ENCODE assay signal across 16 cellular contexts in genomic region chr2:156695595-156695994, GRCh38.
A peak's percentile ranks its signal among the peaks of the same experiment; 100 is the strongest.
DNase-seq lines count a peak whose midpoint lies in the region; TF ChIP-seq lines count a peak whose summit lies in the region.
"Had no signal": no experiment of that assay in that cellular context is flagged by ENCODE, and none has a peak within 500 bp of the region (broad histone marks: within the 10 kb centered on the region; RNA-seq: fewer than 3 reads in every experiment).

No MANE protein-coding gene starts in this region.

- no peaks in the 10 kb centered on the region for H3K9me3 ChIP-seq in OCI-LY7 (ENCODE audit: low read length)
- H3K9me3 ChIP-seq in endocrine pancreas (ENCODE audit: control insufficient read depth, low read length) = no peaks in the 10 kb centered on the region
- no peaks in the 10 kb centered on the region for H3K9me3 ChIP-seq in colonic mucosa
- H3K9me3 ChIP-seq in testis = no peaks in the 10 kb centered on the region
- H3K9me3 ChIP-seq: BLaER1 treated with 17β-estradiol and CSF1 and Interleukin-3, amounts not matched to agents 10 nM and 100 nM; HAP-1 had no signal

- no peak overlapping the region for H2BK5ac ChIP-seq in mesendoderm (ENCODE audit: low read length)

- H3K4me3 ChIP-seq in OCI-LY7 (ENCODE audit: low read depth, low read length, poor library complexity, severe bottlenecking) (no peak overlapping the region), endocrine pancreas (ENCODE audit: control insufficient read depth, insufficient read depth, low read length) (peak overlapping the region; percentile 69), mesendoderm (ENCODE audit: low read length) (no peak overlapping the region), colonic mucosa (no peak overlapping the region), testis (no peak overlapping the region)
- H3K4me3 ChIP-seq: BLaER1 treated with 17β-estradiol and CSF1 and Interleukin-3, amounts not matched to agents 10 nM and 100 nM; HAP-1 had no signal

- CTCF ChIA-PET in OCI-LY7 (lab: Charles Lee; ENCODE audit: unreplicated experiment) = no interaction called here

- H3K4me2 ChIP-seq in OCI-LY7 (ENCODE audit: low read length) = no peak overlapping the region
- no peak overlapping the region for H3K4me2 ChIP-seq in mesendoderm (ENCODE audit: low read length)
- H3K4me2 ChIP-seq: BLaER1 treated with 17β-estradiol and CSF1 and Interleukin-3, amounts not matched to agents 10 nM and 100 nM had no signal

- no peak overlapping the region for H3K9ac ChIP-seq in endocrine pancreas (ENCODE audit: control insufficient read depth, insufficient read depth, low read length)
- H3K9ac ChIP-seq in mesendoderm (ENCODE audit: low read length) = no peak overlapping the region
- H3K9ac ChIP-seq in colonic mucosa (ENCODE audit: low read depth in 2 of 2, low read length in 2 of 2) = no peak overlapping the region
- H3K9ac ChIP-seq: BLaER1 treated with 17β-estradiol and CSF1 and Interleukin-3, amounts not matched to agents 10 nM and 100 nM had no signal

- H3K27me3 ChIP-seq in endocrine pancreas (ENCODE audit: control insufficient read depth, insufficient read depth, low read length) (no peaks in the 10 kb centered on the region), mesendoderm (ENCODE audit: insufficient read depth, low read length, poor library complexity) (no peaks in the 10 kb centered on the region), colonic mucosa (no peaks in the 10 kb centered on the region), testis (no peaks in the 10 kb centered on the region)
- H3K27me3 ChIP-seq: BLaER1 treated with 17β-estradiol and CSF1 and Interleukin-3, amounts not matched to agents 10 nM and 100 nM had no signal

- no peak overlapping the region for H3K23ac ChIP-seq in mesendoderm (ENCODE audit: low read length)

- H4K5ac ChIP-seq in mesendoderm (ENCODE audit: low read length) = no peak overlapping the region

- H3K79me2 ChIP-seq in OCI-LY7 (ENCODE audit: insufficient read depth, low read depth, low read length) (no peaks in the 10 kb centered on the region), mesendoderm (ENCODE audit: control insufficient read depth, insufficient read depth, low read length) (no peaks in the 10 kb centered on the region)

- no peaks in the 10 kb centered on the region for H3K9me2 ChIP-seq in OCI-LY7 (ENCODE audit: insufficient read depth, low read length)

- TF ChIP-seq CTCF in OCI-LY7 (conservative IDR thresholded peaks at IDR 0.05; ENCODE audit: low read length) (0 out of 2 replicates have a peak, but pooled peaks have one; percentile 32), colonic mucosa (IDR thresholded peaks at IDR 0.05) (no peak), testis (IDR thresholded peaks at IDR 0.05) (no peak)

- no TSS peak for BruUV-seq in OCI-LY7 (replicated peaks; lab: Mats Ljungman, UMichigan)

- no peak overlapping the region for H2AK5ac ChIP-seq in mesendoderm (ENCODE audit: low read length)

- no peak for TF ChIP-seq POLR2A in testis (IDR thresholded peaks at IDR 0.05)

- no peaks in the 10 kb centered on the region for H4K20me1 ChIP-seq in OCI-LY7 (ENCODE audit: insufficient read depth, low read length)
- H4K20me1 ChIP-seq: BLaER1 treated with 17β-estradiol and CSF1 and Interleukin-3, amounts not matched to agents 10 nM and 100 nM had no signal

- H2AFZ ChIP-seq in OCI-LY7 (ENCODE audit: low read length) = no peak overlapping the region

- peak overlapping the region; percentile 55 for H3K4ac ChIP-seq in mesendoderm (ENCODE audit: low read depth, low read length)

- H2BK120ac ChIP-seq in mesendoderm (ENCODE audit: low read depth, low read length) = no peak overlapping the region

- no peak overlapping the region for H4K8ac ChIP-seq in mesendoderm (ENCODE audit: low read depth, low read length)

- POLR2A ChIA-PET in OCI-LY7 (lab: Charles Lee) = no interaction called here

- H3K79me1 ChIP-seq in mesendoderm (ENCODE audit: low read length) = no peaks in the 10 kb centered on the region

- no peak overlapping the region for H3K56ac ChIP-seq in mesendoderm (ENCODE audit: low read length)

- no peaks in the 10 kb centered on the region for H3K36me3 ChIP-seq in OCI-LY7 (ENCODE audit: insufficient read depth, low read length)
- H3K36me3 ChIP-seq in endocrine pancreas (ENCODE audit: control insufficient read depth, insufficient read depth, low read length) = no peaks in the 10 kb centered on the region
- H3K36me3 ChIP-seq in mesendoderm (ENCODE audit: control insufficient read depth, insufficient read depth, low read length) = no peaks in the 10 kb centered on the region
- H3K36me3 ChIP-seq in colonic mucosa = no peaks in the 10 kb centered on the region
- no peaks in the 10 kb centered on the region for H3K36me3 ChIP-seq in testis (ENCODE audit: low read depth, missing control alignments)
- H3K36me3 ChIP-seq: BLaER1 treated with 17β-estradiol and CSF1 and Interleukin-3, amounts not matched to agents 10 nM and 100 nM; HAP-1 had no signal

- WGBS in mesendoderm (ENCODE audit: extremely low coverage, insufficient coverage, low lambda C conversion rate) = no CpG with 5 or more reads among the region's 2 CpGs
- WGBS in testis, 2 donors = 83 to 90% methylated on average over 2 of the region's 2 CpGs

- H3K27ac ChIP-seq in OCI-LY7 (ENCODE audit: low read depth, low read length, poor library complexity, severe bottlenecking) (no peak overlapping the region), mesendoderm (ENCODE audit: low read depth, low read length) (no peak overlapping the region), colonic mucosa (no peak overlapping the region), testis (no peak overlapping the region)
- H3K27ac ChIP-seq: 22Rv1; BLaER1 treated with 17β-estradiol and CSF1 and Interleukin-3, amounts not matched to agents 10 nM and 100 nM; HL-60 had no signal

- DNase-seq in NCI-H82 (lab: John Stamatoyannopoulos, UW) (peak; percentile 35), NCI-H82 treated with DMSO at 0.1 percent for 48 hours (lab: John Stamatoyannopoulos, UW; ENCODE audit: unreplicated experiment) (no peak), OCI-LY7 (ENCODE audit: low spot score) (no peak), mesendoderm (no peak), colonic mucosa (no peak), testis (no peak), RKO (ENCODE audit: low spot score) (no peak)
- DNase-seq: AML-193; CD4-positive, CD25-positive, alpha-beta regulatory T cell; GF-D8; HFFc6 had no signal

- H3K4me1 ChIP-seq in OCI-LY7 (ENCODE audit: insufficient read depth, low read length, poor library complexity, severe bottlenecking) = no peaks in the 10 kb centered on the region
- peaks cover 22% of the 10 kb centered on the region for H3K4me1 ChIP-seq in endocrine pancreas (ENCODE audit: control insufficient read depth, insufficient read depth, low read length)
- H3K4me1 ChIP-seq in mesendoderm (ENCODE audit: control insufficient read depth, low read depth, low read length) = no peaks in the 10 kb centered on the region
- no peaks in the 10 kb centered on the region for H3K4me1 ChIP-seq in colonic mucosa
- H3K4me1 ChIP-seq in testis = no peaks in the 10 kb centered on the region
- H3K4me1 ChIP-seq: BLaER1 treated with 17β-estradiol and CSF1 and Interleukin-3, amounts not matched to agents 10 nM and 100 nM had no signal

- intact Hi-C loops in OCI-LY7 (cut with micrococcal nuclease; ENCODE audit: unreplicated experiment) = no loop called here
- intact Hi-C loops in colonic mucosa (cut with DNase I) = no loop called here
- intact Hi-C loops in testis (cut with DNase I; ENCODE audit: low total_unique reads) = no loop called here

- no peak overlapping the region for H3K18ac ChIP-seq in mesendoderm (ENCODE audit: low read length)

- no peak overlapping the region for H2BK15ac ChIP-seq in mesendoderm (replicated peaks; ENCODE audit: low read depth)
